Comparison of ENCODE assay signal across 28 cellular contexts in genomic region chr4:173091362-173091761, GRCh38.
DNase-seq lines count a peak whose midpoint lies in the region; ATAC-seq, FAIRE-seq and TF ChIP-seq lines count a peak whose summit lies in the region.
"Had no signal": no experiment of that assay in that cellular context is flagged by ENCODE, and none has a peak within 500 bp of the region (broad histone marks: within the 10 kb centered on the region; RNA-seq: fewer than 3 reads in every experiment).

No MANE protein-coding gene starts in this region.

- H3K23me2 ChIP-seq in H1 (ENCODE audit: low read depth, low read length): no peaks in the 10 kb centered on the region

- H3K79me1 ChIP-seq in H1 (ENCODE audit: low read depth, low read length): no peaks in the 10 kb centered on the region

- H2BK5ac ChIP-seq in H1 (ENCODE audit: low read depth, low read length): no peak overlapping the region

- H3K4ac ChIP-seq in H1 (replicated peaks; ENCODE audit: insufficient read length, low read depth, low read length): peak overlapping the region; percentile 19

- no peaks in the 10 kb centered on the region for H3K36me3 ChIP-seq in HUES6 (ENCODE audit: control insufficient read depth, insufficient read depth, low read length)
- H3K36me3 ChIP-seq in H1 (ENCODE audit: control insufficient read depth in 2 of 4, insufficient read depth in 4 of 4, low read length in 3 of 4): no peaks in the 10 kb centered on the region
- no peaks in the 10 kb centered on the region for H3K36me3 ChIP-seq in H7 (replicated peaks; ENCODE audit: control insufficient read depth, insufficient read depth, low read length)
- H3K36me3 ChIP-seq: breast epithelium, left ventricle myocardium inferior, neural progenitor cell, pancreas, SJCRH30 had no signal

- no peak for TF ChIP-seq CTCF in H1 (IDR thresholded peaks at IDR 0.05; ENCODE audit: control extremely low read depth in 1 of 3, insufficient read depth in 1 of 3, low read depth in 1 of 3, low read length in 3 of 3)

- H3K4me3 ChIP-seq in HUES6 (ENCODE audit: low read depth, low read length): no peak overlapping the region
- H3K4me3 ChIP-seq in H1 (ENCODE audit: extremely low read depth in 1 of 4, insufficient read depth in 2 of 4, low read depth in 3 of 4, low read length in 4 of 4): no peak overlapping the region
- H3K4me3 ChIP-seq in H7 (ENCODE audit: insufficient read depth, low read depth, low read length): no peak overlapping the region
- H3K4me3 ChIP-seq: breast epithelium, left ventricle myocardium inferior, neural progenitor cell, pancreas, SJCRH30 had no signal

- H2BK12ac ChIP-seq in H1 (ENCODE audit: low read depth, low read length): no peak overlapping the region

- DNase-seq in NCI-H2029 treated with DMSO at 0.1 percent for 48 hours (lab: John Stamatoyannopoulos, UW): peak; percentile 6
- DNase-seq in NCI-H2029 (lab: John Stamatoyannopoulos, UW): no peak
- DNase-seq in H1 (ENCODE audit: low read depth in 1 of 2, low spot score in 2 of 2): no peak
- peak; percentile 25 for DNase-seq in pons (ENCODE audit: low spot score)
- no peak for DNase-seq in activated effector memory CD4-positive, alpha-beta T cell treated with anti-CD3 and anti-CD28 coated beads, Interleukin-2, amount 50 U/mL, for 16 hours
- no peak for DNase-seq in H7
- DNase-seq: 8988T; activated B cell treated with CpG ODN at 0.5 μM for 24 hours; activated CD4-positive, alpha-beta T cell treated with anti-CD3 and anti-CD28 coated beads, Interleukin-2, amount 50 U/mL, for 1 hour; activated effector memory CD4-positive, alpha-beta T cell treated with Interleukin-2 at 50 U/mL for 16 hours; activated T-cell treated with anti-CD3 and anti-CD28 coated beads, Interleukin-2, amount 50 U/mL, for 1 hour; anterior cingulate cortex; Calu3; Kasumi-1; left ventricle myocardium inferior; NCI-H1694; NCI-H2227 treated with DMSO at 0.1 percent for 48 hours; NCI-H82; pancreas; SJCRH30; small intestine; stimulated activated naive CD4-positive, alpha-beta T cell had no signal

- no peak overlapping the region for H3K9ac ChIP-seq in HUES6 (ENCODE audit: low read length)
- H3K9ac ChIP-seq in H1 (replicated peaks in 1 of 4; ENCODE audit: extremely low read depth in 1 of 4, low read depth in 3 of 4, low read length in 3 of 4): no peak overlapping the region
- H3K9ac ChIP-seq: neural progenitor cell had no signal

- no peak overlapping the region for H4K8ac ChIP-seq in H1 (ENCODE audit: extremely low read depth, insufficient read depth, low read length)

- H4K91ac ChIP-seq in H1 (replicated peaks; ENCODE audit: insufficient read length, low read length): peak overlapping the region; percentile 15

- no peak for TF ChIP-seq RAD21 in H1 (IDR thresholded peaks at IDR 0.05 in 1 of 2, conservative IDR thresholded peaks at IDR 0.05 in 1 of 2; ENCODE audit: low read depth in 2 of 2, low read length in 2 of 2)

- no peak overlapping the region for H3K14ac ChIP-seq in H1 (ENCODE audit: insufficient read length)

- no peak for ATAC-seq in HG03095 (IDR thresholded peaks at IDR 0.05; ENCODE audit: unreplicated experiment)
- ATAC-seq: pancreas had no signal

- no peaks in the 10 kb centered on the region for H4K20me1 ChIP-seq in H1 (replicated peaks in 1 of 2; ENCODE audit: control insufficient read depth in 1 of 2, insufficient read depth in 2 of 2, low read length in 2 of 2)

- no peak overlapping the region for H2BK20ac ChIP-seq in H1 (ENCODE audit: low read length)

- no peak overlapping the region for H2BK120ac ChIP-seq in H1 (replicated peaks; ENCODE audit: low read depth, low read length)

- H3K18ac ChIP-seq in H1 (ENCODE audit: extremely low read depth, low read length): no peak overlapping the region

- no peak overlapping the region for H2AK5ac ChIP-seq in H1 (ENCODE audit: low read depth, low read length)

- H3K79me2 ChIP-seq in H1 (ENCODE audit: control insufficient read depth in 1 of 2, insufficient read depth in 2 of 2, low read length in 2 of 2): no peaks in the 10 kb centered on the region

- 95% methylated on average over 1 of the region's 1 CpG; no CpG with 5 or more reads in 1 of the 2 experiments for WGBS in H1 (ENCODE audit: extremely low coverage in 1 of 2, insufficient coverage in 1 of 2, insufficient read length in 1 of 2, insufficient replicate concordance in 2 of 2, low coverage in 1 of 2, low lambda C conversion rate in 2 of 2, missing lambda C conversion rate in 1 of 2), 2 experiments

- TF ChIP-seq POLR2A in H1 (IDR thresholded peaks at IDR 0.05; ENCODE audit: control extremely low read depth in 1 of 2, low read depth in 2 of 2, low read length in 2 of 2): no peak

- peak overlapping the region; percentile 29 to 30; a peak in 2 of 4 replicates for H3K4me2 ChIP-seq in H1 (ENCODE audit: insufficient read depth in 1 of 2, low read depth in 2 of 2, low read length in 2 of 2)
- H3K4me2 ChIP-seq: neural progenitor cell had no signal

- no peak overlapping the region for H4K5ac ChIP-seq in H1 (ENCODE audit: insufficient read length, low read depth, low read length)

- H3K27ac ChIP-seq in HUES6 (ENCODE audit: low read depth, low read length) (0 out of 2 replicates have a peak overlapping the region, but pooled peaks have one; percentile 26), H1 (ENCODE audit: low read depth, low read length) (no peak overlapping the region)
- H3K27ac ChIP-seq: breast epithelium, left ventricle myocardium inferior, neural progenitor cell, pancreas, SJCRH30 had no signal

- no peak for TF ChIP-seq EP300 in H1 (IDR thresholded peaks at IDR 0.05; ENCODE audit: borderline replicate concordance in 1 of 2, low read depth in 2 of 2, low read length in 2 of 2)

- no peak for FAIRE-seq in H1 (lab: Jason Lieb, UNC)
- FAIRE-seq: GM18507, HTR-8/SVneo, pancreas, small intestine had no signal

- H3K27me3 ChIP-seq in HUES6 (ENCODE audit: control insufficient read depth, insufficient read depth, low read length): no peaks in the 10 kb centered on the region
- H3K27me3 ChIP-seq in H1 (replicated peaks in 1 of 4; ENCODE audit: control insufficient read depth in 3 of 4, extremely low read depth in 1 of 4, insufficient read depth in 3 of 4, low read length in 3 of 4): no peaks in the 10 kb centered on the region
- no peaks in the 10 kb centered on the region for H3K27me3 ChIP-seq in H7 (ENCODE audit: control insufficient read depth, insufficient read depth, low read length)
- H3K27me3 ChIP-seq: breast epithelium, neural progenitor cell, pancreas, SJCRH30 had no signal

- H2AFZ ChIP-seq in H1 (ENCODE audit: low read length): no peak overlapping the region

- POLR2A ChIA-PET in H1 (lab: Charles Lee; ENCODE audit: partially characterized antibody): interaction anchor here (1.6 kb wide), 1 partner anchor 77 kb away, joined by 5 read pairs; the partner anchor contains the start of gene GALNT7

- no peak overlapping the region for H3K23ac ChIP-seq in H1 (ENCODE audit: insufficient read length)

- no peak overlapping the region for H2BK15ac ChIP-seq in H1 (ENCODE audit: low read length)

- H3K4me1 ChIP-seq in HUES6 (ENCODE audit: control insufficient read depth, insufficient read depth, low read length): peaks cover 38% of the 10 kb centered on the region
- peaks cover 7 to 25% (median 16%) of the 10 kb centered on the region in 4 experiments; a peak in 6 of 7 replicates for H3K4me1 ChIP-seq in H1 (replicated peaks in 1 of 4; ENCODE audit: control insufficient read depth in 3 of 4, insufficient read depth in 4 of 4, low read length in 3 of 4)
- H3K4me1 ChIP-seq: breast epithelium, left ventricle myocardium inferior, neural progenitor cell, pancreas, SJCRH30 had no signal

- CTCF ChIA-PET in H1 (lab: Charles Lee; ENCODE audit: partially characterized antibody): interaction anchor here (0.9 to 1.7 kb wide), 5 partner anchors 15 to 208 kb away, joined by 3 to 6 read pairs (median 3); no protein-coding TSS in a partner anchor

- H3K9me3 ChIP-seq in HUES6 (ENCODE audit: control insufficient read depth, insufficient read depth, low read depth, low read length) (no peaks in the 10 kb centered on the region; the same call in 1 of the 2 replicates), H1 (ENCODE audit: insufficient read depth in 2 of 2, low read depth in 1 of 2, low read length in 1 of 2) (no peaks in the 10 kb centered on the region)
- H3K9me3 ChIP-seq: breast epithelium, left ventricle myocardium inferior, pancreas, SJCRH30 had no signal

- no peak overlapping the region for H3K56ac ChIP-seq in H1 (replicated peaks; ENCODE audit: insufficient read length, low read depth, low read length)

TF ChIP-seq in H1, 55 proteins besides CTCF, POLR2A, EP300 and RAD21:
- TF ChIP-seq CREB1 (IDR thresholded peaks at IDR 0.05) (no peak), CBX8 (IDR thresholded peaks at IDR 0.05; ENCODE audit: borderline replicate concordance, low read depth, low read length) (no peak), EZH2 (IDR thresholded peaks at IDR 0.05; ENCODE audit: low read depth, low read length, severe bottlenecking) (no peak), NRF1 (IDR thresholded peaks at IDR 0.05; ENCODE audit: low read depth, low read length) (no peak), USF2 (IDR thresholded peaks at IDR 0.05; ENCODE audit: low read length) (no peak), MAX (IDR thresholded peaks at IDR 0.05) (no peak), GABPA (IDR thresholded peaks at IDR 0.05; ENCODE audit: borderline replicate concordance, insufficient read depth, low read length) (no peak), ZNF274 (IDR thresholded peaks at IDR 0.05; ENCODE audit: borderline replicate concordance, extremely low read depth, low read length) (no peak), ATF3 (IDR thresholded peaks at IDR 0.05; ENCODE audit: insufficient read depth, low read depth, low read length) (no peak), TCF12 (IDR thresholded peaks at IDR 0.05; ENCODE audit: low read depth, low read length) (no peak), TAF1 (IDR thresholded peaks at IDR 0.05; ENCODE audit: low read depth, low read length) (no peak)

Comparison
In these comparisons a context has a peak if more than half of its experiments do, and no peak if none do; other contexts are left out.
1. DNase-seq: peak in NCI-H2029 treated with DMSO at 0.1 percent for 48 hours (single experiment) and pons (single experiment); none in NCI-H2029 (single experiment), H1 (0 of 2), activated effector memory CD4-positive, alpha-beta T cell treated with anti-CD3 and anti-CD28 coated beads, Interleukin-2, amount 50 U/mL, for 16 hours (single experiment) and H7 (single experiment).